Comparison of ENCODE assay signal across 8 cellular contexts in the genomic region with DNA sequence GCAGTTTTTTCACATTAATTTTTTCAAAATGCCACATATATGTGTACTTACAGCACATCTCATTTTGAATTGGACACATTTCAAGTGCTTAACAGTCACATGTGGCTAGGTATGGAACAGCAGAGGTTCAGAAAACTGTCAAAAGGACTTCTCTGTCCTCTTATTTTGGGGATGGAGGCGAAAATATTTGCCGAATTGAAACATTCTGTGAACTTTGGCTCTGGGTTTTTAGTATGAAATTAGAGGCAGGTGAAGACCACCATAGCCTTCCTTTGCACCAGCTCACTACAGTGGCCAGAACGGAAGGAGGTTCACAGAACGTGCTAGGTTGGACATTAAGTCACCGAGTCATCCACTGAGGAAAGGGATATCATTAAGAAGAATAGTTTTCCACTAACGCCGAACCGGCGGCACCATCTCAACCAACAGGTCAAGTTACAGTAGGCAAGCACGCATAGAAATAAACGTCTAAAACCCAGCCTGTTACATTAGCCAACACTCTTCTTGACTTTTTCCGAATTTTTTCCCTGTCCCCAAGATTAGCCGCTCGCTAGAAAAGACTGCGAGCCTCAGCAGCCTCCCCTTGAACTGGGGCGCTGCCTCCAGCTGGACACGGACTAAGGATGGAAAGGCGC. TPM values are rescaled to one million over a fixed set of nuclear protein-coding genes. Genes with fewer than 3 reads are reported as not detected.
DNase-seq lines count a peak whose midpoint lies in the region; ATAC-seq and TF ChIP-seq lines count a peak whose summit lies in the region.

No MANE protein-coding gene starts in this region.

- peak overlapping the region; percentile 89 for H3K9ac ChIP-seq in Karpas-422 (ENCODE audit: low read length)

- H3K9me3 ChIP-seq in Karpas-422 (ENCODE audit: low read length), result no peaks in the 10 kb centered on the region

- H3K27ac ChIP-seq in Karpas-422 (ENCODE audit: low read length) (no peak overlapping the region), dorsolateral prefrontal cortex (peak overlapping the region in 55 of 59 donors; percentile 78 to 97 (median 92))

- H3K79me2 ChIP-seq in Karpas-422 (ENCODE audit: low read length), result peaks cover 24% of the 10 kb centered on the region

- H3K4me1 Mint-ChIP-seq in naive B cell, result peaks cover 18 to 31% (median 25%) of the 10 kb centered on the region in 3 donors

- no peaks in the 10 kb centered on the region for H3K9me2 ChIP-seq in Karpas-422 (replicated peaks; ENCODE audit: insufficient read depth, low read length)

- peak overlapping the region; percentile 43 to 93 (median 64) for H3K27ac Mint-ChIP-seq in naive B cell

- H2AFZ ChIP-seq in Karpas-422 (ENCODE audit: low read length), result peak overlapping the region; percentile 90; the same call in 1 of the 2 replicates

- H3K4me1 ChIP-seq in Karpas-422 (ENCODE audit: low read length), result peaks cover 26% of the 10 kb centered on the region

- peak overlapping the region in 1 of 8 donors; percentile 91 for H3K4me3 Mint-ChIP-seq in naive B cell

- H3K4me3 ChIP-seq in AG10803 (ENCODE audit: low read length) (peak overlapping the region; percentile 82), Karpas-422 (ENCODE audit: low read length) (peak overlapping the region; percentile 83), dorsolateral prefrontal cortex (peak overlapping the region; percentile 61 to 99 (median 85))

- peaks cover 8 to 17% (median 11%) of the 10 kb centered on the region in 3 donors for H3K27me3 Mint-ChIP-seq in naive B cell

- ATAC-seq in naive B cell (ENCODE audit: low read depth in 2 of 2) (no peak), HG03095 (IDR thresholded peaks at IDR 0.05; ENCODE audit: unreplicated experiment) (no peak)

- H3K4me2 ChIP-seq in Karpas-422 (ENCODE audit: low read depth, low read length, poor library complexity, severe bottlenecking), result peak overlapping the region; percentile 92

- H3K27me3 ChIP-seq in Karpas-422 (ENCODE audit: low read length) (no peaks in the 10 kb centered on the region), dorsolateral prefrontal cortex (peaks cover 0 to 4% (median 0%) of the 10 kb centered on the region in 45 donors)

- DNase-seq in AG10803 (ENCODE audit: low read depth) (no peak), Karpas-422 (peak; percentile 50), dorsolateral prefrontal cortex (no peak), naive B cell (no peak), SHP77 (lab: John Stamatoyannopoulos, UW) (no peak), amniotic stem cell (lab: John Stamatoyannopoulos, UW) (no peak), NCI-H510A treated with DMSO at 0.1 percent for 48 hours (lab: John Stamatoyannopoulos, UW) (no peak)

- H3K36me3 Mint-ChIP-seq in naive B cell, result no peaks in the 10 kb centered on the region

- H4K20me1 ChIP-seq in Karpas-422 (ENCODE audit: insufficient read depth, low read depth, low read length), result no peaks in the 10 kb centered on the region

- H3K36me3 ChIP-seq in Karpas-422 (ENCODE audit: insufficient read depth, low read length), result no peaks in the 10 kb centered on the region

- no peak for TF ChIP-seq CTCF in AG10803 (conservative IDR thresholded peaks at IDR 0.05; ENCODE audit: low read length)
- peak in 4 of 56 donors; percentile 11 to 24 (median 15) for TF ChIP-seq CTCF in dorsolateral prefrontal cortex (IDR thresholded peaks at IDR 0.05 in 54 of 56, conservative IDR thresholded peaks at IDR 0.05 in 2 of 56; ENCODE audit: low read depth in 1 of 56, partially characterized antibody in 56 of 56)

- intact Hi-C loops in dorsolateral prefrontal cortex (cut with DNase I), result loop anchor here (5.0 to 10.0 kb wide), 4 partner anchors 92 to 375 kb away; no protein-coding TSS in a partner anchor

- no peaks in the 10 kb centered on the region for H3K9me3 Mint-ChIP-seq in naive B cell

RNA-seq across cellular contexts. Expression of a gene that starts 1.8 kb away (rescaled TPM):
- 65.3 TPM in 2 replicates for total RNA-seq in Karpas-422 (2014; rRNA removed; shearing (Covaris generic); ENCODE audit: low replicate concordance)
- 100 to 1,000 TPM in 75 of 120 experiments, 10 to 100 TPM in 45; 47.8 to 183 (median 109) TPM for total RNA-seq in dorsolateral prefrontal cortex
- 10 to 100 TPM; 13.1 to 34.6 (median 26.0) TPM for polyA plus RNA-seq in naive B cell (ENCODE audit: low read depth in 6 of 6)
